18 cellular contexts compared by ENCODE assay signal in the genomic region with DNA sequence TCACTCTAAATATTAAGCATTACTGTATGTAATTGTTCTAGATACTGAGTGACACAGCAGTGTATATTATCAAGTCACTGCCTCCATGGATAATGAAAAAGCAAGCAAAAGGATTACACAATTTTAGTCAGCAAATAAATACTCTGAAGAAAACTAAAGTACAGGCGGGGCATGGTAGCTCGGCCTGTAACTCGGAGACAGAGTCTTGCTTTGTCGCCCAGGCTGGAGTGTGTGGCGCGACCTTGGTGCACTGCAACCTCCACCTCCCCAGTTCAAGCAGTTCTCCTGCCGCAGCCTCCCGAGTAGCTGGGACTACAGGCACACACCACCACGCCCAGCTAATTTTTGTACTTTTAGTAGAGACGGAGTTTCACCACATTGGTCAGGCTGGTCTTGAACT. TPM values are rescaled to one million over a fixed set of nuclear protein-coding genes. Genes with fewer than 3 reads are reported as not detected.
DNase-seq lines count a peak whose midpoint lies in the region; ATAC-seq and TF ChIP-seq lines count a peak whose summit lies in the region.
"Had no signal": no experiment of that assay in that cellular context is flagged by ENCODE, and none has a peak within 500 bp of the region (broad histone marks: within the 10 kb centered on the region; RNA-seq: fewer than 3 reads in every experiment).

No MANE protein-coding gene starts in this region.

- in situ Hi-C loops in brain microvascular endothelial cell (cut with HindIII; ENCODE audit: low pct_ligation_motif_present, low sequenced_read_pairs) = no loop called here

- no peak for TF ChIP-seq CTCF in brain microvascular endothelial cell (IDR thresholded peaks at IDR 0.05; ENCODE audit: low read depth, low read length, missing control alignments)
- TF ChIP-seq CTCF in liver (IDR thresholded peaks at IDR 0.05; ENCODE audit: low read depth, low read length, missing input control) = no peak
- no peak for TF ChIP-seq CTCF in psoas muscle (IDR thresholded peaks at IDR 0.05)

- H3K4me1 ChIP-seq in liver (ENCODE audit: control insufficient read depth in 4 of 4, insufficient read depth in 4 of 4, low read length in 3 of 4) (peaks cover 0 to 6% (median 3%) of the 10 kb centered on the region in 4 donors), psoas muscle (peaks cover 3% of the 10 kb centered on the region)
- H3K4me1 ChIP-seq: BLaER1 treated with 17β-estradiol and CSF1 and Interleukin-3, amounts not matched to agents 10 nM and 100 nM; Peyer's patch had no signal

- intact Hi-C loops in psoas muscle (cut with DNase I) = no loop called here

- ATAC-seq in psoas muscle = no peak
- ATAC-seq: CD8-positive, alpha-beta T cell had no signal

- no peaks in the 10 kb centered on the region for H3K27me3 ChIP-seq in brain microvascular endothelial cell (replicated peaks)
- H3K27me3 ChIP-seq in liver (ENCODE audit: control insufficient read depth in 4 of 4, insufficient read depth in 4 of 4, low read length in 3 of 4) = no peaks in the 10 kb centered on the region
- H3K27me3 ChIP-seq in psoas muscle (ENCODE audit: insufficient read depth in 3 of 3, low read length in 2 of 3) = no peaks in the 10 kb centered on the region
- H3K27me3 ChIP-seq: BLaER1 treated with 17β-estradiol and CSF1 and Interleukin-3, amounts not matched to agents 10 nM and 100 nM; Peyer's patch; SJCRH30 had no signal

- peak overlapping the region; percentile 92 for H3K27ac ChIP-seq in brain microvascular endothelial cell
- no peak overlapping the region for H3K27ac ChIP-seq in liver (ENCODE audit: low read depth in 1 of 2, low read length in 2 of 2)
- no peak overlapping the region for H3K27ac ChIP-seq in psoas muscle
- H3K27ac ChIP-seq: BLaER1 treated with 17β-estradiol and CSF1 and Interleukin-3, amounts not matched to agents 10 nM and 100 nM; Peyer's patch; SJCRH30 had no signal

- no peak for TF ChIP-seq RAD21 in liver (IDR thresholded peaks at IDR 0.05)

- peaks cover 18% of the 10 kb centered on the region for H3K36me3 ChIP-seq in brain microvascular endothelial cell (replicated peaks)
- H3K36me3 ChIP-seq in liver (ENCODE audit: control insufficient read depth in 4 of 4, insufficient read depth in 3 of 4, low read depth in 1 of 4, low read length in 3 of 4) = peaks cover 3 to 15% (median 13%) of the 10 kb centered on the region in 4 donors
- peaks cover 0 to 77% of the 10 kb centered on the region in 2 donors for H3K36me3 ChIP-seq in psoas muscle (ENCODE audit: insufficient read depth in 1 of 2, low read depth in 1 of 2)

- DNase-seq in HuH-7 (ENCODE audit: low spot score) = peak; percentile 17
- DNase-seq in brain microvascular endothelial cell = no peak
- no peak for DNase-seq in DMS53 treated with DMSO at 0.1 percent for 48 hours (lab: John Stamatoyannopoulos, UW; ENCODE audit: unreplicated experiment)
- DNase-seq in psoas muscle = no peak
- no peak for DNase-seq in activated T-cell treated with anti-CD3 and anti-CD28 coated beads for 4 hours
- no peak for DNase-seq in epidermal melanocyte (ENCODE audit: insufficient read length, low spot score)
- DNase-seq: CD8-positive, alpha-beta T cell; DMS153; Kasumi-1; NCI-H1417; NCI-H1694 treated with DMSO at 0.1 percent for 48 hours; NCI-H2081 treated with DMSO at 0.1 percent for 48 hours; NCI-H446; NCI-H526; Peyer's patch; SJCRH30 had no signal

- no peak overlapping the region for H3K9ac ChIP-seq in liver (ENCODE audit: low read depth in 1 of 2, low read length in 2 of 2)
- H3K9ac ChIP-seq: BLaER1 treated with 17β-estradiol and CSF1 and Interleukin-3, amounts not matched to agents 10 nM and 100 nM had no signal

- no peaks in the 10 kb centered on the region for H3K9me3 ChIP-seq in liver (ENCODE audit: control insufficient read depth in 4 of 4, low read length in 3 of 4)
- no peaks in the 10 kb centered on the region for H3K9me3 ChIP-seq in psoas muscle
- H3K9me3 ChIP-seq: BLaER1 treated with 17β-estradiol and CSF1 and Interleukin-3, amounts not matched to agents 10 nM and 100 nM; Peyer's patch; SJCRH30 had no signal

- WGBS in liver = 62% methylated on average over 10 of the region's 10 CpGs
- WGBS in psoas muscle, 3 donors = 94 to 99% (median 96%) methylated on average over 10 of the region's 10 CpGs

- H3K4me3 ChIP-seq in brain microvascular endothelial cell (ENCODE audit: low read depth, low read length) (no peak overlapping the region), liver (ENCODE audit: low read depth in 1 of 3, low read length in 3 of 3) (no peak overlapping the region), psoas muscle (no peak overlapping the region)
- H3K4me3 ChIP-seq: BLaER1 treated with 17β-estradiol and CSF1 and Interleukin-3, amounts not matched to agents 10 nM and 100 nM; Peyer's patch; SJCRH30 had no signal

TF ChIP-seq in liver, 16 proteins besides CTCF, POLR2A, EP300 and RAD21:
- no peak for TF ChIP-seq FOXA2 (IDR thresholded peaks at IDR 0.05)
- TF ChIP-seq RXRA (IDR thresholded peaks at IDR 0.05) = peak in 1 of 2 donors; percentile 18
- no peak for TF ChIP-seq FOXA1 (IDR thresholded peaks at IDR 0.05)
- peak; percentile 15 for TF ChIP-seq YY1 (IDR thresholded peaks at IDR 0.05)
- TF ChIP-seq TAF1 (conservative IDR thresholded peaks at IDR 0.05) = no peak
- TF ChIP-seq ATF3 (IDR thresholded peaks at IDR 0.05) = no peak
- TF ChIP-seq, protein P1, sequence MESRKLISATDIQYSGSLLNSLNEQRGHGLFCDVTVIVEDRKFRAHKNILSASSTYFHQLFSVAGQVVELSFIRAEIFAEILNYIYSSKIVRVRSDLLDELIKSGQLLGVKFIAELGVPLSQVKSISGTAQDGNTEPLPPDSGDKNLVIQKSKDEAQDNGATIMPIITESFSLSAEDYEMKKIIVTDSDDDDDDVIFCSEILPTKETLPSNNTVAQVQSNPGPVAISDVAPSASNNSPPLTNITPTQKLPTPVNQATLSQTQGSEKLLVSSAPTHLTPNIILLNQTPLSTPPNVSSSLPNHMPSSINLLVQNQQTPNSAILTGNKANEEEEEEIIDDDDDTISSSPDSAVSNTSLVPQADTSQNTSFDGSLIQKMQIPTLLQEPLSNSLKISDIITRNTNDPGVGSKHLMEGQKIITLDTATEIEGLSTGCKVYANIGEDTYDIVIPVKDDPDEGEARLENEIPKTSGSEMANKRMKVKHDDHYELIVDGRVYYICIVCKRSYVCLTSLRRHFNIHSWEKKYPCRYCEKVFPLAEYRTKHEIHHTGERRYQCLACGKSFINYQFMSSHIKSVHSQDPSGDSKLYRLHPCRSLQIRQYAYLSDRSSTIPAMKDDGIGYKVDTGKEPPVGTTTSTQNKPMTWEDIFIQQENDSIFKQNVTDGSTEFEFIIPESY (IDR thresholded peaks at IDR 0.05) = no peak
- TF ChIP-seq REST (IDR thresholded peaks at IDR 0.05) = no peak
- TF ChIP-seq HNF4A (conservative IDR thresholded peaks at IDR 0.05) = peak; percentile 25 to 27
- TF ChIP-seq GABPA (IDR thresholded peaks at IDR 0.05 in 1 of 2, conservative IDR thresholded peaks at IDR 0.05 in 1 of 2) = no peak

RNA-seq across cellular contexts. Expression of gene RBM6, which starts 32.7 kb away (rescaled TPM):
- total RNA-seq in liver (10 to 100 TPM; 18.1 to 59.2 TPM), psoas muscle (10 to 100 TPM; 21.6 to 41.0 (median 28.0) TPM)
- polyA plus RNA-seq in liver (10 to 100 TPM; 10.9 to 57.0 TPM), psoas muscle (10 to 100 TPM; 28.3 to 42.8 (median 31.1) TPM)

RNA-seq across cellular contexts. Expression of gene MON1A, which starts 43.0 kb away (rescaled TPM):
- total RNA-seq in liver (1 to 10 TPM; 4.6 to 9.0 TPM), psoas muscle (10 to 100 TPM; 13.7 to 15.9 (median 15.0) TPM)
- polyA plus RNA-seq in liver (1 to 10 TPM; 7.4 to 9.5 TPM), psoas muscle (10 to 100 TPM; 19.3 to 37.8 (median 28.3) TPM)
